1 cellular context compared by ENCODE assay signal in the genomic region with DNA sequence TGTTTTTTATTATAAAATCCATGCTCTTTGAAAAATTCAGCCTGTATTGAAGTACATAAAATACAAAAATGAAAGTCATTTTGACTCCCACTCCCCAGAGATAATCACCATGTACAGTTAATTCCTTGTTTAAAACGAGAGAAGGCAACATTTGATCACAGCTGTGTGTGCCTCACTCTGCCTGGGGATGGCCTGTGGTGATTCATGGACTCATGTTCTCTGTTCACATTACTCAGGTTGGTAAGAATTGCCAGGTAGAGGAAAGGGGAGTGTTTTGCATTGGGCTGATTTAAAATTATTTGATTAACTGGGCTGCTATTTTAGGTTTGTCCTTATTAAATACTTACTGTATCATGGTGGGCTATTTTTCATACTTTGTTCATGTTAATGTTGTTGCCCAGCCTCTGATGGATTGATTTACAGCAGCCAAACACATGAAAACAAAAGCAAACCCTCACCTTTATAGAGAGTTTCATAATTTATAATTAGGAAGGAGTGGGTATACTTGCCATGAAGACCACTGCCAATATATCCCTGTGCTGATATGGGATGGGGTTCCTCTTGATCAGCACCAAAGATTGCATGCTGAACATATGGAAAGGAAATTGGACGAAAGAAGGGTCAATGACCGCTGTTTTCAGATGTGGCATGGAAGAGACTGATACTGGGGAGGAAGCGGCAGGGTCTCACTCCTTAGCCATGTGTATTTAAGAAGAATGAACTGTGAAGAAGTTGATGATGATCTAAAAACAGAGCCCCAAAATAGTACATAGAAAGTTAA.
TF ChIP-seq lines count a peak whose summit lies in the region.

No MANE protein-coding gene starts in this region.

TF ChIP-seq in IMR-90, 13 proteins besides CTCF, POLR2A, EP300 and RAD21 (continued from another document):
- TF ChIP-seq MAZ (IDR thresholded peaks at IDR 0.05; ENCODE audit: borderline replicate concordance, low read depth, low read length) (no peak), NFE2L2 (IDR thresholded peaks at IDR 0.05; ENCODE audit: low read depth, low read length) (no peak), BHLHE40 (IDR thresholded peaks at IDR 0.05; ENCODE audit: low read depth, low read length) (no peak), FOS (IDR thresholded peaks at IDR 0.05; ENCODE audit: low read depth, low read length) (no peak)
- TF ChIP-seq, protein P1, sequence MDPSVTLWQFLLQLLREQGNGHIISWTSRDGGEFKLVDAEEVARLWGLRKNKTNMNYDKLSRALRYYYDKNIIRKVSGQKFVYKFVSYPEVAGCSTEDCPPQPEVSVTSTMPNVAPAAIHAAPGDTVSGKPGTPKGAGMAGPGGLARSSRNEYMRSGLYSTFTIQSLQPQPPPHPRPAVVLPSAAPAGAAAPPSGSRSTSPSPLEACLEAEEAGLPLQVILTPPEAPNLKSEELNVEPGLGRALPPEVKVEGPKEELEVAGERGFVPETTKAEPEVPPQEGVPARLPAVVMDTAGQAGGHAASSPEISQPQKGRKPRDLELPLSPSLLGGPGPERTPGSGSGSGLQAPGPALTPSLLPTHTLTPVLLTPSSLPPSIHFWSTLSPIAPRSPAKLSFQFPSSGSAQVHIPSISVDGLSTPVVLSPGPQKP (IDR thresholded peaks at IDR 0.05; ENCODE audit: borderline replicate concordance, low read depth, low read length), result no peak
- TF ChIP-seq, protein P2, sequence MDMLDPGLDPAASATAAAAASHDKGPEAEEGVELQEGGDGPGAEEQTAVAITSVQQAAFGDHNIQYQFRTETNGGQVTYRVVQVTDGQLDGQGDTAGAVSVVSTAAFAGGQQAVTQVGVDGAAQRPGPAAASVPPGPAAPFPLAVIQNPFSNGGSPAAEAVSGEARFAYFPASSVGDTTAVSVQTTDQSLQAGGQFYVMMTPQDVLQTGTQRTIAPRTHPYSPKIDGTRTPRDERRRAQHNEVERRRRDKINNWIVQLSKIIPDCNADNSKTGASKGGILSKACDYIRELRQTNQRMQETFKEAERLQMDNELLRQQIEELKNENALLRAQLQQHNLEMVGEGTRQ (IDR thresholded peaks at IDR 0.05; ENCODE audit: low read depth, low read length), result no peak
